18 cellular contexts compared by ENCODE assay signal in the genomic region with DNA sequence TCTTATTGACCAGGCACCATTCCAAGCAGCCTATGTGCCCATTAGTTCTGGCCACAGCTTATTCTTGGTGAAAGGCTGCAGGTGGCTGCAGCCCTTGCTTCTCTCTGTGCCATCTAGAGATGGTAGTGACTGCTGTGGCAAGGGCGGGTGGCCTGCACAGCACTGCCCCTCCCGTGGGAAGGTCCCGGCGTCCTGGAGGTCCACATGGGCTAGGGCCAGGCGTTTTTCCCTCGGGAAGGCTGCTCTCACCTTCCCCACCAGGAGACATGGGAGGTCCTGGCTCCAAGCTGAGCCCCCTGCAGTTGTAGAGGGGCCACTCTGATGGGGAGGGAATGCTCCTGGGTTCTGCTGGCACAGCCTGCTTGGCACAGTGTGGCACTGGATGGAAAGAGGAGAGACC. TPM values are rescaled to one million over a fixed set of nuclear protein-coding genes. Genes with fewer than 3 reads are reported as not detected.
DNase-seq lines count a peak whose midpoint lies in the region; ATAC-seq and TF ChIP-seq lines count a peak whose summit lies in the region.
"Had no signal": no experiment of that assay in that cellular context is flagged by ENCODE, and none has a peak within 500 bp of the region (broad histone marks: within the 10 kb centered on the region; RNA-seq: fewer than 3 reads in every experiment).

No MANE protein-coding gene starts in this region.

- no peaks in the 10 kb centered on the region for H3K36me3 ChIP-seq in heart right ventricle
- no peaks in the 10 kb centered on the region for H3K36me3 ChIP-seq in thoracic aorta
- H3K36me3 ChIP-seq: HAP-1, Peyer's patch had no signal

- TF ChIP-seq CTCF in heart right ventricle (IDR thresholded peaks at IDR 0.05): no peak
- TF ChIP-seq CTCF in neural crest cell (conservative IDR thresholded peaks at IDR 0.05): no peak
- no peak for TF ChIP-seq CTCF in thoracic aorta (IDR thresholded peaks at IDR 0.05)

- peaks cover 12% of the 10 kb centered on the region for H3K27me3 Mint-ChIP-seq in dendritic cell treated with granulocyte-macrophage colony-stimulating factor and Interleukin-4, amounts not matched to agents 40 ng/mL and 50 ng/mL, for 4 days
- peaks cover 7% of the 10 kb centered on the region for H3K27me3 Mint-ChIP-seq in neural crest cell (ENCODE audit: low read depth)

- H3K9me3 ChIP-seq in heart right ventricle (peaks cover 0 to 16% (median 12%) of the 10 kb centered on the region in 11 donors), thoracic aorta (no peaks in the 10 kb centered on the region)

- WGBS in heart right ventricle, 2 donors: 88 to 94% methylated on average over 6 of the region's 6 CpGs

- H3K4me1 ChIP-seq in heart right ventricle: peaks cover 19 to 77% (median 63%) of the 10 kb centered on the region in 9 donors
- H3K4me1 ChIP-seq in thoracic aorta (ENCODE audit: control insufficient read depth in 1 of 2, low read depth in 2 of 2): peaks cover 20 to 31% of the 10 kb centered on the region in 2 donors
- H3K4me1 ChIP-seq: HAP-1 had no signal

- H3K4me3 ChIP-seq in heart right ventricle (no peak overlapping the region), thoracic aorta (no peak overlapping the region)
- H3K4me3 ChIP-seq: HAP-1, Peyer's patch had no signal

- H3K4me3 Mint-ChIP-seq in dendritic cell treated with granulocyte-macrophage colony-stimulating factor and Interleukin-4, amounts not matched to agents 40 ng/mL and 50 ng/mL, for 4 days: no peak overlapping the region
- no peak overlapping the region for H3K4me3 Mint-ChIP-seq in neural crest cell
- H3K4me3 Mint-ChIP-seq: IgD-negative memory B cell had no signal

- DNase-seq in heart right ventricle (no peak), Right ventricle myocardium inferior (ENCODE audit: missing footprints) (no peak), neural crest cell (ENCODE audit: low read depth, low spot score) (no peak), thoracic aorta (ENCODE audit: low spot score) (no peak), posterior vena cava (ENCODE audit: low spot score) (no peak), medulla oblongata (ENCODE audit: extremely low spot score) (no peak)
- DNase-seq in activated naive CD4-positive, alpha-beta T cell treated with Interleukin-2 at 50 U/mL for 16 hours: no peak
- DNase-seq: Caco-2, NCI-H1417, NCI-H1930, NCI-H2171, NCI-H446 treated with DMSO at 0.1 percent for 48 hours, NCI-H748 treated with DMSO at 0.1 percent for 48 hours, Peyer's patch had no signal

- H3K9me3 Mint-ChIP-seq in dendritic cell treated with granulocyte-macrophage colony-stimulating factor and Interleukin-4, amounts not matched to agents 40 ng/mL and 50 ng/mL, for 4 days: peaks cover 11% of the 10 kb centered on the region
- peaks cover 4% of the 10 kb centered on the region for H3K9me3 Mint-ChIP-seq in neural crest cell

- no peak for ATAC-seq in heart right ventricle
- no peak for ATAC-seq in Right ventricle myocardium inferior
- no peak for ATAC-seq in thoracic aorta (ENCODE audit: insufficient number of reproducible peaks, low FRiP score, low read depth)

- H3K27me3 ChIP-seq in heart right ventricle: no peaks in the 10 kb centered on the region
- no peaks in the 10 kb centered on the region for H3K27me3 ChIP-seq in thoracic aorta (replicated peaks; ENCODE audit: insufficient read depth)
- H3K27me3 ChIP-seq: Peyer's patch had no signal

- intact Hi-C loops in heart right ventricle (cut with DNase I): no loop called here
- intact Hi-C loops in Right ventricle myocardium inferior (cut with DNase I): no loop called here
- intact Hi-C loops in dendritic cell treated with granulocyte-macrophage colony-stimulating factor and Interleukin-4, amounts not matched to agents 40 ng/mL and 50 ng/mL, for 4 days (cut with micrococcal nuclease): no loop called here
- intact Hi-C loops in posterior vena cava (cut with DNase I): no loop called here

- H3K4me1 Mint-ChIP-seq in dendritic cell treated with granulocyte-macrophage colony-stimulating factor and Interleukin-4, amounts not matched to agents 40 ng/mL and 50 ng/mL, for 4 days (ENCODE audit: low read depth): peaks cover 86% of the 10 kb centered on the region
- H3K4me1 Mint-ChIP-seq in neural crest cell: no peaks in the 10 kb centered on the region

- H3K27ac Mint-ChIP-seq in dendritic cell treated with granulocyte-macrophage colony-stimulating factor and Interleukin-4, amounts not matched to agents 40 ng/mL and 50 ng/mL, for 4 days: peak overlapping the region; percentile 97
- peak overlapping the region; percentile 27 for H3K27ac Mint-ChIP-seq in neural crest cell (ENCODE audit: unreplicated experiment)
- H3K27ac Mint-ChIP-seq: IgD-negative memory B cell had no signal

- H3K36me3 Mint-ChIP-seq in dendritic cell treated with granulocyte-macrophage colony-stimulating factor and Interleukin-4, amounts not matched to agents 40 ng/mL and 50 ng/mL, for 4 days (ENCODE audit: low read depth): peaks cover 7% of the 10 kb centered on the region
- peaks cover 7% of the 10 kb centered on the region for H3K36me3 Mint-ChIP-seq in neural crest cell (ENCODE audit: low read depth)
- H3K36me3 Mint-ChIP-seq: IgD-negative memory B cell had no signal

- H3K27ac ChIP-seq in heart right ventricle: peak overlapping the region in 7 of 10 donors; percentile 39 to 98 (median 94)
- H3K27ac ChIP-seq in thoracic aorta: peak overlapping the region; percentile 96 to 99
- H3K27ac ChIP-seq: C4-2B had no signal

RNA-seq across cellular contexts. Expression of a gene that starts 10.2 kb away (rescaled TPM):
- total RNA-seq in heart right ventricle (10 to 100 TPM; 14.6 to 27.9 (median 18.0) TPM), Right ventricle myocardium inferior (14.6 TPM), neural crest cell (14.3 and 15.5 TPM in 2 replicates), thoracic aorta (10 to 100 TPM; 28.9 to 31.3 TPM), posterior vena cava (10 to 100 TPM; 19.3 to 21.7 TPM)
- 10 to 100 TPM in 1 of 2 donors, 1 to 10 TPM in 1; 7.2 to 13.2 TPM for polyA plus RNA-seq in heart right ventricle

RNA-seq across cellular contexts. Expression of a gene that starts 14.2 kb away (rescaled TPM):
- total RNA-seq in heart right ventricle (10 to 100 TPM; 50.9 to 97.0 (median 74.2) TPM), Right ventricle myocardium inferior (71.6 TPM), neural crest cell (98.7 and 102 TPM in 2 replicates), thoracic aorta (10 to 100 TPM; 65.5 to 72.8 TPM), posterior vena cava (10 to 100 TPM; 25.4 to 36.4 TPM)
- 10 to 100 TPM; 21.5 to 55.3 TPM for polyA plus RNA-seq in heart right ventricle
